ENCODE assay signal across 23 cellular contexts in genomic region chr10:21458496-21458895, GRCh38.
"Had no signal": no experiment of that assay in that cellular context is flagged by ENCODE, and none has a peak within 500 bp of the region (broad histone marks: within the 10 kb centered on the region; RNA-seq: fewer than 3 reads in every experiment).

No MANE protein-coding gene starts in this region.

- DNase-seq: activated CD4-positive, alpha-beta T cell treated with anti-CD3 and anti-CD28 coated beads for 48 hours; activated CD4-positive, alpha-beta T cell treated with anti-CD3 and anti-CD28 coated beads, Interleukin-2, amount 50 U/mL, for 48 hours; activated CD8-positive, alpha-beta memory T cell treated with anti-CD3 and anti-CD28 coated beads for 24 hours; activated gamma-delta T cell; activated naive CD4-positive, alpha-beta T cell treated with anti-CD3 and anti-CD28 coated beads, Interleukin-2, amount 50 U/mL, for 16 hours; activated T-cell treated with anti-CD3 and anti-CD28 coated beads, Interleukin-2, amount 50 U/mL, for 1 hour; amygdala; dermis blood vessel endothelial cell; effector CD4-positive, alpha-beta T cell; kidney glomerular epithelial cell; left lung; naive thymus-derived CD4-positive, alpha-beta T cell; occipital lobe; spleen; stimulated activated naive CD4-positive, alpha-beta T cell; T-helper 17 cell; T1000; WERI-Rb-1 had no signal

- H3K4me3 ChIP-seq: left lung, lung, right atrium auricular region, spleen, tibial nerve had no signal

- H3K4me1 ChIP-seq: left lung, right atrium auricular region, spleen, tibial nerve had no signal

- H3K27ac ChIP-seq: left lung, right atrium auricular region, spleen, tibial nerve, WERI-Rb-1 had no signal

- H3K27me3 ChIP-seq: left lung, right atrium auricular region, tibial nerve had no signal

- ATAC-seq: activated CD4-positive, CD25-positive, alpha-beta regulatory T cell treated with anti-CD3 and anti-CD28 coated beads, Interleukin-2, amount 50 U/mL, for 24 hours; left lung; naive thymus-derived CD4-positive, alpha-beta T cell; SK-N-SH treated with all-trans-retinoic acid at 6 μM for 48 hours; T-helper 17 cell had no signal

- H3K36me3 ChIP-seq: left lung, right atrium auricular region, spleen, tibial nerve, WERI-Rb-1 had no signal
